15 cellular contexts compared by ENCODE assay signal in genomic region chr7:66238712-66239466, GRCh38. TPM values are rescaled to one million over a fixed set of nuclear protein-coding genes. Genes with fewer than 3 reads are reported as not detected.
DNase-seq lines count a peak whose midpoint lies in the region; ATAC-seq, FAIRE-seq and TF ChIP-seq lines count a peak whose summit lies in the region.
"Had no signal": no experiment of that assay in that cellular context is flagged by ENCODE, and none has a peak within 500 bp of the region (broad histone marks: within the 10 kb centered on the region; RNA-seq: fewer than 3 reads in every experiment).

No MANE protein-coding gene starts in this region.

- 50% methylated on average over 5 of the region's 5 CpGs for WGBS in hepatocyte (ENCODE audit: low lambda C conversion rate, missing lambda C conversion rate)
- 64 to 77% (median 71%) methylated on average over 5 of the region's 5 CpGs for WGBS in stomach, 5 donors

- FAIRE-seq in GM19239 (lab: Jason Lieb, UNC) (peak; percentile 86), RCC 7860 (lab: Jason Lieb, UNC) (no peak)
- FAIRE-seq: frontal cortex had no signal

- H3K27me3 ChIP-seq in hepatocyte (no peaks in the 10 kb centered on the region), stomach (no peaks in the 10 kb centered on the region)
- H3K27me3 ChIP-seq: breast epithelium had no signal

- intact Hi-C loops in stomach (cut with DNase I; ENCODE audit: low total_unique reads): no loop called here

- peak overlapping the region; percentile 70 for H3K4me2 ChIP-seq in hepatocyte

- H3K79me2 ChIP-seq in hepatocyte: peaks cover 78% of the 10 kb centered on the region

- TF ChIP-seq POLR2A in stomach (IDR thresholded peaks at IDR 0.05): no peak

- peaks cover 39% of the 10 kb centered on the region for H3K4me1 ChIP-seq in hepatocyte (ENCODE audit: insufficient read depth)
- peaks cover 16 to 37% (median 27%) of the 10 kb centered on the region in 4 donors for H3K4me1 ChIP-seq in stomach
- H3K4me1 ChIP-seq: breast epithelium had no signal

- H3K27ac ChIP-seq in hepatocyte (peak overlapping the region; percentile 79), stomach (peak overlapping the region in 4 of 5 donors; percentile 10 to 62 (median 41))
- H3K27ac ChIP-seq: VCaP had no signal

- no peaks in the 10 kb centered on the region for H3K9me2 ChIP-seq in hepatocyte (replicated peaks; ENCODE audit: insufficient read depth)

- H3K36me3 ChIP-seq in hepatocyte (replicated peaks; ENCODE audit: insufficient read depth, low read depth): no peaks in the 10 kb centered on the region
- H3K36me3 ChIP-seq in stomach: peaks cover 0 to 15% (median 0%) of the 10 kb centered on the region in 4 donors
- H3K36me3 ChIP-seq: breast epithelium had no signal

- no peaks in the 10 kb centered on the region for H4K20me1 ChIP-seq in hepatocyte (ENCODE audit: insufficient read depth, poor library complexity, severe bottlenecking)

- H3K4me3 ChIP-seq in hepatocyte: no peak overlapping the region
- H3K4me3 ChIP-seq in stomach: no peak overlapping the region
- H3K4me3 ChIP-seq: breast epithelium had no signal

- TF ChIP-seq EP300 in stomach (IDR thresholded peaks at IDR 0.05): no peak

- ATAC-seq in HG03095 (IDR thresholded peaks at IDR 0.05; ENCODE audit: unreplicated experiment) (peak; percentile 6), HG02852 (IDR thresholded peaks at IDR 0.05; ENCODE audit: unreplicated experiment) (no peak)
- ATAC-seq: effector memory CD8-positive, alpha-beta T cell had no signal

- H3K9me3 ChIP-seq in hepatocyte (ENCODE audit: low read depth) (no peaks in the 10 kb centered on the region), stomach (no peaks in the 10 kb centered on the region)
- H3K9me3 ChIP-seq: breast epithelium had no signal

- DNase-seq in GM19239 (ENCODE audit: insufficient read length, low spot score) (peak; percentile 14), hepatocyte (ENCODE audit: low spot score) (no peak), stomach (no peak), AG08396 (ENCODE audit: low spot score) (no peak), GDM1 (lab: John Stamatoyannopoulos, UW) (no peak), RCC 7860 (ENCODE audit: low spot score) (no peak)
- DNase-seq: effector memory CD8-positive, alpha-beta T cell; immature natural killer cell; MM.1S; stimulated activated CD4-positive, alpha-beta T cell treated with anti-CD3 and anti-CD28 coated beads, Interleukin-2, amount 100 ng/mL, for 24 hours had no signal

- H2AFZ ChIP-seq in hepatocyte: no peak overlapping the region

- TF ChIP-seq CTCF in hepatocyte (IDR thresholded peaks at IDR 0.05; ENCODE audit: poor library complexity): no peak
- no peak for TF ChIP-seq CTCF in stomach (IDR thresholded peaks at IDR 0.05)

RNA-seq across cellular contexts. Expression of gene TPST1, which starts 33.8 kb away (rescaled TPM):
- total RNA-seq in hepatocyte: 91.2 and 101 TPM in 2 replicates
- polyA plus RNA-seq in hepatocyte: 81.9 and 85.2 TPM in 2 replicates
- total RNA-seq in stomach: 10 to 100 TPM in 2 of 5 donors, 1 to 10 TPM in 2, under 1 TPM in 1; 0.58 to 78.8 (median 9.0) TPM
- polyA plus RNA-seq in stomach: 10 to 100 TPM in 1 of 3 donors, 1 to 10 TPM in 2; 4.8 to 12.6 (median 8.4) TPM
